9 cellular contexts compared by ENCODE assay signal in genomic region chr19:57583521-57584416, GRCh38. TPM values are rescaled to one million over a fixed set of nuclear protein-coding genes. Genes with fewer than 3 reads are reported as not detected.
DNase-seq lines count a peak whose midpoint lies in the region; ATAC-seq, FAIRE-seq and TF ChIP-seq lines count a peak whose summit lies in the region.
"Had no signal": no experiment of that assay in that cellular context is flagged by ENCODE, and none has a peak within 500 bp of the region (broad histone marks: within the 10 kb centered on the region; RNA-seq: fewer than 3 reads in every experiment).

ZIK1 (plus strand) TSS chr19:57584145; CDS start chr19:57584357, 212 bp downstream.

- peaks cover 3 to 10% of the 10 kb centered on the region in 2 donors for H3K36me3 ChIP-seq in kidney (ENCODE audit: control insufficient read depth in 1 of 2, insufficient read depth in 2 of 2, low read length in 2 of 2)

- peaks cover 21% of the 10 kb centered on the region for H3K4me1 Mint-ChIP-seq in activated CD4-positive, alpha-beta T cell treated with anti-CD3 and anti-CD28 coated beads for 36 hours

- H3K9ac ChIP-seq in kidney (ENCODE audit: low read length in 2 of 2) = peak within 1 kb of the TSS; percentile 42 to 78

- no peaks in the 10 kb centered on the region for H3K27me3 Mint-ChIP-seq in activated CD4-positive, alpha-beta T cell treated with anti-CD3 and anti-CD28 coated beads for 36 hours

- intact Hi-C loops in activated CD4-positive, alpha-beta T cell treated with anti-CD3 and anti-CD28 coated beads for 36 hours (cut with DNase I, micrococcal nuclease) = loop anchor here (1.0 kb wide), 2 partner anchors 16 to 50 kb away; partner anchors contain the start of genes ZNF211 (in 1 of the 2) and ZNF530 (in 1 of the 2)
- intact Hi-C loops in kidney (cut with DNase I) = no loop called here

- H3K27ac Mint-ChIP-seq in activated CD4-positive, alpha-beta T cell treated with anti-CD3 and anti-CD28 coated beads for 36 hours = peak within 1 kb of the TSS; percentile 85

- FAIRE-seq in kidney (lab: Jason Lieb, UNC) (no peak), RCC 7860 (lab: Jason Lieb, UNC) (no peak)

- in situ Hi-C loops in Caki2 (cut with HindIII; ENCODE audit: low pct_unique_long_range_greater_than_20kb, low sequenced_read_pairs) = no loop called here

- H3K36me3 Mint-ChIP-seq in activated CD4-positive, alpha-beta T cell treated with anti-CD3 and anti-CD28 coated beads for 36 hours (ENCODE audit: low read depth) = peaks cover 48% of the 10 kb centered on the region

- CTCF ChIA-PET in activated CD4-positive, alpha-beta T cell treated with anti-CD3 and anti-CD28 coated beads for 36 hours (lab: Charles Lee) = no interaction called here

- H3K4me3 ChIP-seq in kidney (ENCODE audit: low read length in 2 of 2) = peak within 1 kb of the TSS; percentile 81 to 82
- H3K4me3 ChIP-seq: PC-9 had no signal

- peak; percentile 78 for ATAC-seq in GM21529 (IDR thresholded peaks at IDR 0.05; ENCODE audit: unreplicated experiment)
- peak; percentile 87 for ATAC-seq in activated CD4-positive, alpha-beta T cell treated with anti-CD3 and anti-CD28 coated beads for 36 hours

- peaks cover 50% of the 10 kb centered on the region for H3K9me3 Mint-ChIP-seq in activated CD4-positive, alpha-beta T cell treated with anti-CD3 and anti-CD28 coated beads for 36 hours (ENCODE audit: low read depth)

- DNase-seq in Caki2 (ENCODE audit: low read depth) (peak; percentile 72), NCI-H1105 (lab: John Stamatoyannopoulos, UW) (peak; percentile 91), kidney (peak; percentile 96), RCC 7860 (ENCODE audit: low spot score) (no peak)
- DNase-seq in activated CD4-positive, alpha-beta T cell treated with anti-CD3 and anti-CD28 coated beads for 36 hours = peak; percentile 90
- peak; percentile 64 to 72 for DNase-seq in stimulated activated CD4-positive, alpha-beta T cell treated with anti-CD3 and anti-CD28 coated beads, Interleukin-12 subunit alpha, Interleukin-12 subunit beta, amount 100 ng/mL, for 24 hours (ENCODE audit: low read depth in 2 of 2)

- H3K27ac ChIP-seq in cingulate gyrus (ENCODE audit: low read depth, low read length) (peak within 1 kb of the TSS; percentile 75), kidney (ENCODE audit: low read depth in 2 of 2, low read length in 2 of 2) (no peak within 1 kb of the TSS)
- H3K27ac ChIP-seq: PC-9 had no signal

- H3K9me3 ChIP-seq in kidney (ENCODE audit: control insufficient read depth in 1 of 2, low read length in 2 of 2) = peaks cover 4 to 30% of the 10 kb centered on the region in 2 donors

- POLR2A ChIA-PET in activated CD4-positive, alpha-beta T cell treated with anti-CD3 and anti-CD28 coated beads for 36 hours (lab: Charles Lee) = no interaction called here

- no peak for TF ChIP-seq CTCF in kidney (IDR thresholded peaks at IDR 0.05; ENCODE audit: borderline replicate concordance, extremely low read depth, insufficient read depth)

- peak within 1 kb of the TSS; percentile 81 for H3K4me3 Mint-ChIP-seq in activated CD4-positive, alpha-beta T cell treated with anti-CD3 and anti-CD28 coated beads for 36 hours

- H3K4me1 ChIP-seq in kidney (ENCODE audit: control insufficient read depth in 1 of 2, insufficient read depth in 1 of 2, low read depth in 1 of 2, low read length in 2 of 2) = peaks cover 0 to 11% of the 10 kb centered on the region in 2 donors

RNA-seq across cellular contexts. Expression of gene ZIK1, which starts in this region (rescaled TPM):
- total RNA-seq in Caki2 (2014; rRNA removed; shearing (Covaris generic); ENCODE audit: low replicate concordance) = 4.3 and 6.9 TPM in 2 replicates
- 1 to 10 TPM; 4.6 to 5.3 TPM for total RNA-seq in activated CD4-positive, alpha-beta T cell treated with anti-CD3 and anti-CD28 coated beads for 36 hours
- 9.3 TPM for total RNA-seq in kidney
- 3.1 TPM for polyA plus RNA-seq in kidney (ENCODE audit: insufficient read depth, low read depth, low replicate concordance)
